9 cellular contexts compared by ENCODE assay signal in genomic region chr1:32988665-32989064, GRCh38. TPM values are rescaled to one million over a fixed set of nuclear protein-coding genes. Genes with fewer than 3 reads are reported as not detected.
DNase-seq lines count a peak whose midpoint lies in the region; ATAC-seq and TF ChIP-seq lines count a peak whose summit lies in the region.
"Had no signal": no experiment of that assay in that cellular context is flagged by ENCODE, and none has a peak within 500 bp of the region (broad histone marks: within the 10 kb centered on the region; RNA-seq: fewer than 3 reads in every experiment).

No MANE protein-coding gene starts in this region.

- H3K9me3 ChIP-seq in SK-N-SH: no peaks in the 10 kb centered on the region

- no peaks in the 10 kb centered on the region for H3K79me2 ChIP-seq in SK-N-SH (ENCODE audit: insufficient read depth)

- intact Hi-C loops in lower leg skin (cut with DNase I; ENCODE audit: low total_unique reads): no loop called here

- TF ChIP-seq POLR2A in lower leg skin (IDR thresholded peaks at IDR 0.05): no peak

- H3K27ac ChIP-seq in SK-N-SH (ENCODE audit: low read depth in 2 of 2, low read length in 1 of 2): peak overlapping the region; percentile 66 to 93

- no peak for ATAC-seq in HG03025 (IDR thresholded peaks at IDR 0.05; ENCODE audit: low FRiP score, unreplicated experiment)

- no peak for TF ChIP-seq RAD21 in SK-N-SH (IDR thresholded peaks at IDR 0.05; ENCODE audit: low read length)

- H3K4me3 ChIP-seq in SK-N-SH (ENCODE audit: low read depth in 2 of 2, low read length in 1 of 2) (no peak overlapping the region; a peak in 1 of 4 replicates), lower leg skin (ENCODE audit: low read depth, poor library complexity, severe bottlenecking) (no peak overlapping the region)

- TF ChIP-seq CTCF in SK-N-SH (IDR thresholded peaks at IDR 0.05): no peak
- no peak for TF ChIP-seq CTCF in lower leg skin (IDR thresholded peaks at IDR 0.05)

- DNase-seq in EH (ENCODE audit: low read depth): peak; percentile 69
- DNase-seq in SK-N-SH: no peak
- DNase-seq in fibroblast of gingiva (ENCODE audit: low read depth): peak; percentile 69
- DNase-seq in renal cortical epithelial cell (ENCODE audit: low read depth): peak; percentile 79
- no peak for DNase-seq in ureter (ENCODE audit: low spot score)
- no peak for DNase-seq in lower leg skin (ENCODE audit: low spot score in 2 of 2)
- no peak for DNase-seq in stimulated activated CD4-positive, alpha-beta T cell treated with anti-CD3 and anti-CD28 coated beads, Interleukin-4, amount 100 ng/mL, for 1 hour
- DNase-seq: activated T-cell treated with anti-CD3 and anti-CD28 coated beads, Interleukin-2, amount 50 U/mL, for 4 hours had no signal

- peak overlapping the region; percentile 29; the same call in 1 of the 2 replicates for H3K9ac ChIP-seq in SK-N-SH

- H3K4me1 ChIP-seq in SK-N-SH (ENCODE audit: control insufficient read depth in 1 of 2, insufficient read depth in 2 of 2, low read depth in 1 of 2, low read length in 1 of 2): peaks cover 22 to 30% of the 10 kb centered on the region in 2 experiments

- no peaks in the 10 kb centered on the region for H3K9me2 ChIP-seq in SK-N-SH

- peak overlapping the region; percentile 42 for H3K4me2 ChIP-seq in SK-N-SH

- CTCF ChIA-PET in SK-N-SH (lab: Yijun Ruan, JAX): interaction anchor here (0.7 to 1.6 kb wide), 2 partner anchors 55 to 67 kb away, joined by 5 to 6 read pairs; no protein-coding TSS in a partner anchor

- H2AFZ ChIP-seq in SK-N-SH (ENCODE audit: low read depth): no peak overlapping the region

- H3F3A ChIP-seq in SK-N-SH (replicated peaks; ENCODE audit: insufficient read depth): peaks cover 17% of the 10 kb centered on the region

- no peaks in the 10 kb centered on the region for H3K36me3 ChIP-seq in SK-N-SH (replicated peaks in 1 of 2; ENCODE audit: control insufficient read depth in 1 of 2, insufficient read depth in 2 of 2, low read length in 1 of 2)

- POLR2A ChIA-PET in SK-N-SH (lab: Yijun Ruan, JAX): interaction anchor here (2.0 kb wide), 1 partner anchor 10 kb away, joined by 4 read pairs; no protein-coding TSS in a partner anchor

- TF ChIP-seq EP300 in SK-N-SH (IDR thresholded peaks at IDR 0.05; ENCODE audit: borderline replicate concordance in 1 of 2, low read depth in 1 of 2, low read length in 1 of 2): no peak

- no peaks in the 10 kb centered on the region for H3K27me3 ChIP-seq in SK-N-SH (ENCODE audit: insufficient read depth)

- H4K20me1 ChIP-seq in SK-N-SH (ENCODE audit: insufficient read depth): no peaks in the 10 kb centered on the region

TF ChIP-seq in SK-N-SH, 30 proteins besides CTCF, POLR2A, EP300 and RAD21:
- TF ChIP-seq PBX3 (IDR thresholded peaks at IDR 0.05) (peak; percentile 32; the same call in 1 of the 2 replicates), MXI1 (IDR thresholded peaks at IDR 0.05; ENCODE audit: low read depth, low read length) (no peak), FOXJ3 (CRISPR knock-in tag; IDR thresholded peaks at IDR 0.05) (no peak), NFIC (IDR thresholded peaks at IDR 0.05; ENCODE audit: borderline replicate concordance) (0 out of 2 replicates have a peak, but pooled peaks have one; percentile 49), JUND (IDR thresholded peaks at IDR 0.05) (no peak), NRF1 (IDR thresholded peaks at IDR 0.05; ENCODE audit: low read depth, low read length) (no peak), ELF1 (IDR thresholded peaks at IDR 0.05) (no peak), FOSL2 (IDR thresholded peaks at IDR 0.05; ENCODE audit: borderline replicate concordance, low read depth) (peak; percentile 15; the same call in 1 of the 2 replicates), POLR2AphosphoS5 (IDR thresholded peaks at IDR 0.05; ENCODE audit: low read depth, low read length) (no peak), CHD2 (IDR thresholded peaks at IDR 0.05; ENCODE audit: low read length, partially characterized antibody) (no peak), SMC3 (IDR thresholded peaks at IDR 0.05; ENCODE audit: low read depth, low read length) (no peak), SIN3A (IDR thresholded peaks at IDR 0.05; ENCODE audit: borderline replicate concordance, low read depth, low read length) (no peak), TCF12 (IDR thresholded peaks at IDR 0.05) (peak; percentile 67)
- TF ChIP-seq, protein P1, sequence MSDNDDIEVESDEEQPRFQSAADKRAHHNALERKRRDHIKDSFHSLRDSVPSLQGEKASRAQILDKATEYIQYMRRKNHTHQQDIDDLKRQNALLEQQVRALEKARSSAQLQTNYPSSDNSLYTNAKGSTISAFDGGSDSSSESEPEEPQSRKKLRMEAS (IDR thresholded peaks at IDR 0.05; ENCODE audit: low read depth): no peak
TF ChIP-seq in SK-N-SH: peak in this region for 4.

RNA-seq across cellular contexts. Expression of gene RNF19B, which starts 24.1 kb away (rescaled TPM):
- 20.1 and 22.6 TPM in 2 replicates for polyA plus RNA-seq in SK-N-SH (2012; rRNA removed)
- 17.7 and 18.3 TPM in 2 replicates for polyA plus RNA-seq in SK-N-SH (2012; cell fraction: cytosol; rRNA removed)
- 16.7 and 22.2 TPM in 2 replicates for polyA plus RNA-seq in SK-N-SH (2012; cell fraction: nucleus; rRNA removed)
- total RNA-seq in renal cortical epithelial cell (21.0 and 23.4 TPM in 2 replicates), ureter (29.6 TPM), lower leg skin (10 to 100 TPM; 29.5 to 42.6 (median 37.5) TPM)

RNA-seq across cellular contexts. Expression of gene AK2, which starts 48.0 kb away (rescaled TPM):
- 191 and 212 TPM in 2 replicates for polyA plus RNA-seq in SK-N-SH (2012; rRNA removed)
- polyA plus RNA-seq in SK-N-SH (2012; cell fraction: cytosol; rRNA removed): 187 and 197 TPM in 2 replicates
- 219 and 258 TPM in 2 replicates for polyA plus RNA-seq in SK-N-SH (2012; cell fraction: nucleus; rRNA removed)
- total RNA-seq in renal cortical epithelial cell: 196 and 272 TPM in 2 replicates
- total RNA-seq in ureter: 203 TPM
- 100 to 1,000 TPM in 3 of 4 donors, 10 to 100 TPM in 1; 90.0 to 247 (median 144) TPM for total RNA-seq in lower leg skin

Comparison
In these comparisons a context has a peak if more than half of its experiments do, and no peak if none do; other contexts are left out.
1. DNase-seq: peak in EH (single experiment), fibroblast of gingiva (single experiment) and renal cortical epithelial cell (single experiment); none in SK-N-SH (single experiment), ureter (single experiment), lower leg skin (0 of 2) and stimulated activated CD4-positive, alpha-beta T cell treated with anti-CD3 and anti-CD28 coated beads, Interleukin-4, amount 100 ng/mL, for 1 hour (single experiment).